17 cellular contexts compared by ENCODE assay signal in the genomic region with DNA sequence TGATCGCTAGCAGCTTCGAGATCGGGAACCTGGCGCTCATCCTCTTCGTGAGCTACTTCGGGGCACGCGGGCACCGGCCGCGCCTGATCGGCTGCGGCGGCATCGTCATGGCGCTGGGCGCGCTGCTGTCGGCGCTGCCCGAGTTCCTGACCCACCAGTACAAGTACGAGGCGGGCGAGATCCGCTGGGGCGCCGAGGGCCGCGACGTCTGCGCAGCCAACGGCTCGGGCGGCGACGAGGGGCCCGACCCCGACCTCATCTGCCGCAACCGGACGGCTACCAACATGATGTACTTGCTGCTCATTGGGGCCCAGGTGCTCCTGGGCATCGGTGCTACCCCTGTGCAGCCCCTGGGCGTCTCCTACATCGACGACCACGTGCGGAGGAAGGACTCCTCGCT.
A peak's percentile ranks its signal among the peaks of the same experiment; 100 is the strongest.
DNase-seq lines count a peak whose midpoint lies in the region; FAIRE-seq and TF ChIP-seq lines count a peak whose summit lies in the region.
"Had no signal": no experiment of that assay in that cellular context is flagged by ENCODE, and none has a peak within 500 bp of the region (broad histone marks: within the 10 kb centered on the region; RNA-seq: fewer than 3 reads in every experiment).

No MANE protein-coding gene starts in this region.

- FAIRE-seq in kidney (lab: Jason Lieb, UNC): no peak
- FAIRE-seq: GM12891 had no signal

- H3K4me3 ChIP-seq in GM06990 (replicated peaks; ENCODE audit: low read depth, low read length) (no peak overlapping the region), kidney (ENCODE audit: low read length in 2 of 2) (no peak overlapping the region)
- H3K4me3 ChIP-seq: GM23338, Peyer's patch, SJSA1 had no signal

- H3K4me1 ChIP-seq in kidney (ENCODE audit: control insufficient read depth in 1 of 2, insufficient read depth in 1 of 2, low read depth in 1 of 2, low read length in 2 of 2): no peaks in the 10 kb centered on the region
- H3K4me1 ChIP-seq: Peyer's patch, SJSA1 had no signal

- H3K36me3 ChIP-seq in GM06990 (ENCODE audit: control insufficient read depth, insufficient read depth, low read length) (no peaks in the 10 kb centered on the region), kidney (ENCODE audit: control insufficient read depth in 1 of 2, insufficient read depth in 2 of 2, low read length in 2 of 2) (no peaks in the 10 kb centered on the region)
- H3K36me3 ChIP-seq: SJSA1 had no signal

- no peak for TF ChIP-seq CTCF in C4-2B (conservative IDR thresholded peaks at IDR 0.05)
- TF ChIP-seq CTCF in GM06990 (IDR thresholded peaks at IDR 0.05; ENCODE audit: insufficient read depth, low read length, poor library complexity, severe bottlenecking): no peak
- TF ChIP-seq CTCF in kidney (IDR thresholded peaks at IDR 0.05; ENCODE audit: borderline replicate concordance, extremely low read depth, insufficient read depth): no peak

- DNase-seq in NCI-H1417 (lab: John Stamatoyannopoulos, UW) (peak in 2 of 3 experiments; percentile 62 to 89), NCI-H1417 treated with DMSO at 0.1 percent for 48 hours (lab: John Stamatoyannopoulos, UW) (no peak), GM06990 (ENCODE audit: extremely low read depth, insufficient read length) (peak; percentile 5), kidney (peak; percentile 76), mucosa of gallbladder (ENCODE audit: low spot score) (no peak), NCI-H510A treated with DMSO at 0.1 percent for 48 hours (lab: John Stamatoyannopoulos, UW) (no peak), NCI-H2107 (lab: John Stamatoyannopoulos, UW) (no peak)
- DNase-seq: 8988T, DND-41, KG1, NCI-H226, Peyer's patch, T-helper 9 cell had no signal

- H3K9me3 ChIP-seq in kidney (ENCODE audit: control insufficient read depth in 1 of 2, low read length in 2 of 2): no peaks in the 10 kb centered on the region
- H3K9me3 ChIP-seq: Peyer's patch, SJSA1 had no signal

- intact Hi-C loops in kidney (cut with DNase I): no loop called here

- H3K9ac ChIP-seq in kidney (ENCODE audit: low read length in 2 of 2): no peak overlapping the region

- H3K27ac ChIP-seq in C4-2B (peak overlapping the region; percentile 73), kidney (ENCODE audit: low read depth in 2 of 2, low read length in 2 of 2) (no peak overlapping the region)
- H3K27ac ChIP-seq: Peyer's patch, SJSA1 had no signal

- H3K27me3 ChIP-seq in GM06990 (replicated peaks; ENCODE audit: control insufficient read depth, insufficient read depth, low read length): no peaks in the 10 kb centered on the region
- H3K27me3 ChIP-seq: Peyer's patch, SJSA1 had no signal

Comparison
In these comparisons a context has a peak if more than half of its experiments do, and no peak if none do; other contexts are left out.
1. DNase-seq: peak in NCI-H1417 (2 of 3), GM06990 (single experiment) and kidney (single experiment); none in NCI-H1417 treated with DMSO at 0.1 percent for 48 hours (single experiment), mucosa of gallbladder (single experiment), NCI-H510A treated with DMSO at 0.1 percent for 48 hours (single experiment) and NCI-H2107 (single experiment).